In the genomic region with DNA sequence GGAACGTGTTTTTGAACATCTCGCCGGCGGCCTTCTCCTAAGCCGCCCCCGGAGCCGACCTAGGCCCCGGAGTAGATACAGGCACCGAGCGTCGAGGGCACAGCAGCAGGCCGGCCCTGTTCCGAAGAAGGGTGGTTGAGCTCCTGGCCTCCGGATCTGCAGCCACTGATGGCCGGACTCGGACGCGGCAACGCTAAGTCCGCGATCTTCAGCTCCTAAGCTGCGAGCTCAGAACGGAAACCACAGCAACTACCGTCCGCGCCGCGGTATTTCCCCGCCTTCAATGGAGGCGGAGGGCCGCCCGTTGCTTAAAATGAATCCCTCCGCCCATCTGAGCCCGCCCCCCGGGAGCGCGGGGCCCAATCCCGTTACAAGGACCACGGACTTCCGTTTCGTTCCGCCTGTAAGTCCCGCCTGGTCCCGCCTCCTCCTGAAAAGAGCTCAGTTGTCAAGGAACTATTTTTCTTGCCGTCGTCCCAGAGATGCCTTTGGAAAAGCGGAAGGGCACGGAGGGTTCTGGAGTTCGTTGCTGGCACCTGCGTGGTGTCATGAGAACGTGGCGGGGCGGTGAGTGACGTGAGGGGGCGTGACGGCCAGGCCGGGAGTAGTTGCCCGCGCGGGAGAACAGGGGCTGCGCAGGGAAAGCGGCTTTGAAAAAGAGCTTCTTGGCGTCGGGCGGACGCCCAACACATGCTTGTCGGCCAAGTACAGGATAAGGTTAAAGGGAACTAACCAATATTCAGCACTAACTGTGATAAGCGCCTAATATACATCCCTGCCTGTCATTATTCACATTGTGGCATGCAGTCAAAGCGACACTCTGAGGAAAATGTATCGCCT, we compare ENCODE assay signal across 8 cellular contexts. TPM values are rescaled to one million over a fixed set of nuclear protein-coding genes. Genes with fewer than 3 reads are reported as not detected.
DNase-seq lines count a peak whose midpoint lies in the region; ATAC-seq and TF ChIP-seq lines count a peak whose summit lies in the region.

Gene CFAP20 (minus strand): TSS at position 285 of the 840 bp plus-strand sequence. CDS start 266 bp downstream, at position 19.

- H3K27me3 ChIP-seq in foreskin keratinocyte = no peaks in the 10 kb centered on the region
- H3K27me3 ChIP-seq in neural progenitor cell = no peaks in the 10 kb centered on the region

- peaks cover 47% of the 10 kb centered on the region for H4K20me1 ChIP-seq in neural progenitor cell (ENCODE audit: low read depth)

- H3K4me3 ChIP-seq in neural progenitor cell = peak within 1 kb of the TSS; percentile 80

- peak within 1 kb of the TSS; percentile 91 for H3K27ac Mint-ChIP-seq in neural progenitor cell

- peak within 1 kb of the TSS; percentile 83 for H3K9ac ChIP-seq in neural progenitor cell

- in situ Hi-C loops in SK-MEL-5 (cut with HindIII; ENCODE audit: low pct_unique_long_range_greater_than_20kb, low sequenced_read_pairs) = no loop called here

- H3K27ac ChIP-seq in foreskin keratinocyte (peak within 1 kb of the TSS; percentile 64), neural progenitor cell (peak within 1 kb of the TSS; percentile 96)

- H3K4me1 Mint-ChIP-seq in neural progenitor cell = peaks cover 37% of the 10 kb centered on the region

- H3K9me3 ChIP-seq in neural progenitor cell (ENCODE audit: low read depth) = no peaks in the 10 kb centered on the region

- peak; percentile 91 for ATAC-seq in foreskin keratinocyte

- H2AFZ ChIP-seq in neural progenitor cell (replicated peaks) = peak within 1 kb of the TSS; percentile 84

- peaks cover 7% of the 10 kb centered on the region for H3K36me3 Mint-ChIP-seq in neural progenitor cell

- H3K36me3 ChIP-seq in neural progenitor cell = no peaks in the 10 kb centered on the region

- POLR2A ChIA-PET in HEK293T (lab: Yijun Ruan, JAX) = interaction anchor here (0.7 to 3.5 kb wide), 33 partner anchors 9 to 511 kb away, joined by 3 to 24 read pairs (median 3); partner anchors contain the start of genes KATNB1 and MMP15

- peaks cover 46% of the 10 kb centered on the region for H3K79me2 ChIP-seq in neural progenitor cell (ENCODE audit: low read depth)

- H3K4me1 ChIP-seq in foreskin keratinocyte = peaks cover 15% of the 10 kb centered on the region
- peaks cover 19% of the 10 kb centered on the region for H3K4me1 ChIP-seq in neural progenitor cell

- peak; percentile 99 for DNase-seq in GF-D8 (lab: John Stamatoyannopoulos, UW)
- peak; percentile 90 for DNase-seq in HEK293T (ENCODE audit: extremely low spot score)
- peak; percentile 100 for DNase-seq in MV-4-11 (lab: John Stamatoyannopoulos, UW)
- peak; percentile 99 for DNase-seq in SK-MEL-5 (ENCODE audit: low read depth, low spot score)
- peak; percentile 98 for DNase-seq in activated naive CD4-positive, alpha-beta T cell treated with Interleukin-2 at 50 U/mL for 16 hours
- peak; percentile 99 to 100 for DNase-seq in foreskin keratinocyte
- DNase-seq in neural progenitor cell (ENCODE audit: low spot score) = peak; percentile 99
- peak; percentile 100 for DNase-seq in stromal cell of bone marrow (ENCODE audit: low read depth)

- H3K4me3 Mint-ChIP-seq in neural progenitor cell = peak within 1 kb of the TSS; percentile 94

- peaks cover 25% of the 10 kb centered on the region for H3F3A ChIP-seq in neural progenitor cell (ENCODE audit: low read depth)

- CTCF ChIA-PET in HEK293T (lab: Yijun Ruan, JAX) = interaction anchor here (0.6 to 2.4 kb wide), 4 partner anchors 8 to 239 kb away, joined by 3 to 7 read pairs (median 4); no protein-coding TSS in a partner anchor

- H3K9me3 Mint-ChIP-seq in neural progenitor cell = peaks cover 6% of the 10 kb centered on the region

- TF ChIP-seq CTCF in foreskin keratinocyte (conservative IDR thresholded peaks at IDR 0.05) (no peak), neural progenitor cell (IDR thresholded peaks at IDR 0.05) (no peak)

- peak within 1 kb of the TSS; percentile 98 for H3K4me2 ChIP-seq in neural progenitor cell

- H3K27me3 Mint-ChIP-seq in neural progenitor cell (ENCODE audit: insufficient read depth, low read depth) = no peaks in the 10 kb centered on the region

TF ChIP-seq in HEK293T, 16 proteins besides CTCF, POLR2A, EP300 and RAD21:
- no peak for TF ChIP-seq TARDBP (IDR thresholded peaks at IDR 0.05)
- peak; percentile 98 for TF ChIP-seq PKNOX1 (IDR thresholded peaks at IDR 0.05)
- no peak for TF ChIP-seq NFRKB (IDR thresholded peaks at IDR 0.05)
- TF ChIP-seq BHLHE40 (IDR thresholded peaks at IDR 0.05; ENCODE audit: borderline replicate concordance) = no peak
- TF ChIP-seq FOXK2 (IDR thresholded peaks at IDR 0.05) = no peak
- TF ChIP-seq ARNT (IDR thresholded peaks at IDR 0.05) = no peak
- no peak for TF ChIP-seq FOXM1 (IDR thresholded peaks at IDR 0.05; ENCODE audit: borderline replicate concordance)
- TF ChIP-seq SP1 (IDR thresholded peaks at IDR 0.05) = peak; percentile 82
- no peak for TF ChIP-seq ZNF384 (IDR thresholded peaks at IDR 0.05)
- no peak for TF ChIP-seq FOXA1 (IDR thresholded peaks at IDR 0.05)
- TF ChIP-seq LEF1 (IDR thresholded peaks at IDR 0.05; ENCODE audit: borderline replicate concordance) = no peak; the same call in 1 of the 2 replicates
- no peak for TF ChIP-seq SUZ12 (IDR thresholded peaks at IDR 0.05)
- peak; percentile 98 for TF ChIP-seq L3MBTL2 (conservative IDR thresholded peaks at IDR 0.05)
- TF ChIP-seq ELF4 (IDR thresholded peaks at IDR 0.05) = peak; percentile 62
- TF ChIP-seq HDGF (IDR thresholded peaks at IDR 0.05; ENCODE audit: borderline replicate concordance) = no peak
- peak; percentile 75; the same call in 1 of the 2 replicates for TF ChIP-seq CTBP1 (IDR thresholded peaks at IDR 0.05; ENCODE audit: borderline replicate concordance)

RNA-seq across cellular contexts. Expression of gene CFAP20, which starts in this region (rescaled TPM):
- 48.8 and 49.0 TPM in 2 replicates for total RNA-seq in SK-MEL-5 (2014; rRNA removed; shearing (Covaris generic))
- 32.5 and 42.6 TPM in 2 replicates for polyA plus RNA-seq in SK-MEL-5 (2015; cell fraction: cytosol; rRNA removed)
- polyA plus RNA-seq in SK-MEL-5 (2015; cell fraction: nucleus; rRNA removed) = 24.4 and 34.9 TPM in 2 replicates
- total RNA-seq in foreskin keratinocyte = 43.9 and 48.3 TPM in 2 replicates
- 42.2 and 47.6 TPM in 2 replicates for polyA plus RNA-seq in foreskin keratinocyte
- total RNA-seq in neural progenitor cell (ENCODE audit: low replicate concordance) = 93.6 and 93.8 TPM in 2 replicates

Comparison
In these comparisons a context has a peak if more than half of its experiments do, and no peak if none do; other contexts are left out.
1. Peak in every context shown above with its lines: DNase-seq, ATAC-seq, H3K4me3 ChIP-seq and H3K27ac ChIP-seq.